Comparison of ENCODE assay signal across 8 cellular contexts in the genomic region with DNA sequence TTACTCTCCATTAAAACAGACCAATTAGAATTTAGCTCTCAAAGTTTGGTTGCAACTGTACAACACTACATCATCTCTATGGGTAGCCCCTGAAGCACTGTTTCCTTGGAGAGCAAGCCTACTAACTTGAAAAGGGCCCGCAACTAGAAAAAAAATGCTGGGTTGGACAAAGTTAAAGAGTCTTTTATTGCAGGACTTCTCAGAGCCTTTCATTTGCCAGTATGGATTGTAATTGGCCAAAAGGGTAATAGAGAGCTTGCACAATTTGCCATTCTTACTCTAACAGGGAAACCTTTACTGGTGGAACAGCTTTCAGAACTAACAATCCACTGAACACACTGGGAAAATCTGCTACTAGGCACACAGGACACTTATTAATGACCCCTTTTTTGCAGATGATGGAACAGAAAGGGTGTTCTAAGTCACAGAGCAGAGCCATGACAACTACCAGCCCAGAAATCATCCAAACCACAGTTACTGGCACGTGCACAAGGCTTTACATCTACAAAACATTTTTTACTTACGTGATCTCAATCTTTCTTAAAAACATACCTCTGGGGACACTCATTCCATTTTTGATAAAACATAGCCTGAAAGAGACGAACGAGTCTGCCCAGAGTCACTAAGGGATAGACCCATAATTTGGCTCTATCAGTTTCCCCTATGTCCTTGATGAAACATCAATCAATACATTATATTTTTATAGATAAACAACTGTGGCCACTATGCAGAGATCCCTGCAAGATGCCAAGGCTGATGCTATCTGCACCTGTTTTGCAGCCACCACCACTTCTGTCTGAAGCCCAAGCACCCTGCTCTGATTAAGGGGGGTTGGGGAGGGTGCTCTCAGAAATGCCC.
DNase-seq lines count a peak whose midpoint lies in the region; ATAC-seq and TF ChIP-seq lines count a peak whose summit lies in the region.

No MANE protein-coding gene starts in this region.

- peaks cover 6% of the 10 kb centered on the region for H3K36me3 Mint-ChIP-seq in activated CD4-positive, alpha-beta T cell treated with anti-CD3 and anti-CD28 coated beads, Interleukin-2, amount 10 ng/mL, durations not matched to agents 7 days and 5 days (ENCODE audit: low read depth)
- peaks cover 10% of the 10 kb centered on the region for H3K36me3 Mint-ChIP-seq in T-helper 2 cell treated with Interferon-gamma antibody and Interleukin-4, amounts not matched to agents 5 μg/mL and 100 μg/mL, for 36 hours (ENCODE audit: low read depth)
- peaks cover 23 to 49% of the 10 kb centered on the region in 2 donors for H3K36me3 Mint-ChIP-seq in stimulated activated naive B cell treated with anti-CD40 and anti-IgM and Interleukin-4, amounts not matched to agents 10 μg/mL and 1 μg/mL and 100 μg/mL, for 72 hours

- CTCF ChIA-PET in activated CD4-positive, alpha-beta T cell treated with anti-CD3 and anti-CD28 coated beads, Interleukin-2, amount 10 ng/mL, durations not matched to agents 7 days and 5 days (lab: Charles Lee), result interaction anchor here (1.3 to 6.1 kb wide), 4 partner anchors 13 to 34 kb away, joined by 4 to 21 read pairs (median 4); no protein-coding TSS in a partner anchor

- TF ChIP-seq CTCF in fibroblast of mammary gland (conservative IDR thresholded peaks at IDR 0.05; ENCODE audit: control insufficient read depth, insufficient read depth, low read depth, low read length) (no peak), GM13977 (IDR thresholded peaks at IDR 0.05; ENCODE audit: extremely low read depth, insufficient read depth, missing control alignments) (no peak)

- H3K4me1 Mint-ChIP-seq in activated CD4-positive, alpha-beta T cell treated with anti-CD3 and anti-CD28 coated beads, Interleukin-2, amount 10 ng/mL, durations not matched to agents 7 days and 5 days, result peaks cover 81% of the 10 kb centered on the region
- peaks cover 75% of the 10 kb centered on the region for H3K4me1 Mint-ChIP-seq in T-helper 2 cell treated with Interferon-gamma antibody and Interleukin-4, amounts not matched to agents 5 μg/mL and 100 μg/mL, for 36 hours (ENCODE audit: low read depth)
- H3K4me1 Mint-ChIP-seq in stimulated activated naive B cell treated with anti-CD40 and anti-IgM and Interleukin-4, amounts not matched to agents 10 μg/mL and 1 μg/mL and 100 μg/mL, for 72 hours, result peaks cover 57 to 88% of the 10 kb centered on the region in 2 donors

- in situ Hi-C loops in GM13977 (cut with MboI; ENCODE audit: low pct_unique_long_range_greater_than_20kb, low sequenced_read_pairs, unreplicated experiment), result no loop called here

- DNase-seq in activated CD4-positive, alpha-beta T cell treated with anti-CD3 and anti-CD28 coated beads, Interleukin-2, amount 10 ng/mL, durations not matched to agents 7 days and 5 days, result no peak
- DNase-seq in activated CD4-positive, alpha-beta T cell treated with anti-CD3 and anti-CD28 coated beads, Interleukin-2, amount 50 U/mL, for 1 hour, result no peak
- no peak for DNase-seq in T-helper 2 cell treated with Interferon-gamma antibody and Interleukin-4, amounts not matched to agents 5 μg/mL and 100 μg/mL, for 36 hours (ENCODE audit: low spot score)
- no peak for DNase-seq in fibroblast of mammary gland (ENCODE audit: low read depth)
- DNase-seq in stimulated activated naive B cell treated with anti-CD40 and anti-IgM and Interleukin-4, amounts not matched to agents 10 μg/mL and 1 μg/mL and 100 μg/mL, for 72 hours, result no peak
- no peak for DNase-seq in NCI-H748 (lab: John Stamatoyannopoulos, UW; ENCODE audit: unreplicated experiment)
- no peak for DNase-seq in GM13977 (ENCODE audit: low spot score)

- H3K4me3 Mint-ChIP-seq in activated CD4-positive, alpha-beta T cell treated with anti-CD3 and anti-CD28 coated beads, Interleukin-2, amount 10 ng/mL, durations not matched to agents 7 days and 5 days, result peak overlapping the region; percentile 89
- peak overlapping the region; percentile 95 for H3K4me3 Mint-ChIP-seq in T-helper 2 cell treated with Interferon-gamma antibody and Interleukin-4, amounts not matched to agents 5 μg/mL and 100 μg/mL, for 36 hours
- peak overlapping the region; percentile 98 to 99 for H3K4me3 Mint-ChIP-seq in stimulated activated naive B cell treated with anti-CD40 and anti-IgM and Interleukin-4, amounts not matched to agents 10 μg/mL and 1 μg/mL and 100 μg/mL, for 72 hours

- POLR2A ChIA-PET in activated CD4-positive, alpha-beta T cell treated with anti-CD3 and anti-CD28 coated beads, Interleukin-2, amount 10 ng/mL, durations not matched to agents 7 days and 5 days (lab: Charles Lee), result no interaction called here

- no peak for ATAC-seq in stimulated activated naive B cell treated with anti-CD40 and anti-IgM and Interleukin-4, amounts not matched to agents 10 μg/mL and 1 μg/mL and 100 μg/mL, for 72 hours (replicated peaks)
- no peak for ATAC-seq in GM21526 (IDR thresholded peaks at IDR 0.05; ENCODE audit: low FRiP score, unreplicated experiment)

- no peaks in the 10 kb centered on the region for H3K27me3 Mint-ChIP-seq in activated CD4-positive, alpha-beta T cell treated with anti-CD3 and anti-CD28 coated beads, Interleukin-2, amount 10 ng/mL, durations not matched to agents 7 days and 5 days
- no peaks in the 10 kb centered on the region for H3K27me3 Mint-ChIP-seq in T-helper 2 cell treated with Interferon-gamma antibody and Interleukin-4, amounts not matched to agents 5 μg/mL and 100 μg/mL, for 36 hours (ENCODE audit: low read depth)
- no peaks in the 10 kb centered on the region for H3K27me3 Mint-ChIP-seq in stimulated activated naive B cell treated with anti-CD40 and anti-IgM and Interleukin-4, amounts not matched to agents 10 μg/mL and 1 μg/mL and 100 μg/mL, for 72 hours

- H3K4me3 ChIP-seq in fibroblast of mammary gland (ENCODE audit: control insufficient read depth, low read depth, low read length), result peak overlapping the region; percentile 66

- peak overlapping the region; percentile 88 for H3K27ac Mint-ChIP-seq in activated CD4-positive, alpha-beta T cell treated with anti-CD3 and anti-CD28 coated beads, Interleukin-2, amount 10 ng/mL, durations not matched to agents 7 days and 5 days
- H3K27ac Mint-ChIP-seq in T-helper 2 cell treated with Interferon-gamma antibody and Interleukin-4, amounts not matched to agents 5 μg/mL and 100 μg/mL, for 36 hours, result peak overlapping the region; percentile 86
- H3K27ac Mint-ChIP-seq in stimulated activated naive B cell treated with anti-CD40 and anti-IgM and Interleukin-4, amounts not matched to agents 10 μg/mL and 1 μg/mL and 100 μg/mL, for 72 hours, result peak overlapping the region; percentile 94

- H3K9me3 Mint-ChIP-seq in activated CD4-positive, alpha-beta T cell treated with anti-CD3 and anti-CD28 coated beads, Interleukin-2, amount 10 ng/mL, durations not matched to agents 7 days and 5 days, result no peaks in the 10 kb centered on the region
- H3K9me3 Mint-ChIP-seq in T-helper 2 cell treated with Interferon-gamma antibody and Interleukin-4, amounts not matched to agents 5 μg/mL and 100 μg/mL, for 36 hours, result no peaks in the 10 kb centered on the region
- no peaks in the 10 kb centered on the region for H3K9me3 Mint-ChIP-seq in stimulated activated naive B cell treated with anti-CD40 and anti-IgM and Interleukin-4, amounts not matched to agents 10 μg/mL and 1 μg/mL and 100 μg/mL, for 72 hours
